In genomic region chr20:44133424-44133823, GRCh38 we compare ENCODE assay signal across 24 cellular contexts. TPM values are rescaled to one million over a fixed set of nuclear protein-coding genes. Genes with fewer than 3 reads are reported as not detected.
A peak's percentile ranks its signal among the peaks of the same experiment; 100 is the strongest.
DNase-seq lines count a peak whose midpoint lies in the region; ATAC-seq and TF ChIP-seq lines count a peak whose summit lies in the region.
"Had no signal": no experiment of that assay in that cellular context is flagged by ENCODE, and none has a peak within 500 bp of the region (broad histone marks: within the 10 kb centered on the region; RNA-seq: fewer than 3 reads in every experiment).

No MANE protein-coding gene starts in this region.

- H3K9ac ChIP-seq in muscle layer of colon (ENCODE audit: low read length): no peak overlapping the region
- H3K9ac ChIP-seq: BLaER1 treated with 17β-estradiol and CSF1 and Interleukin-3, amounts not matched to agents 10 nM and 100 nM had no signal

- WGBS in thyroid gland, 2 donors: 84 to 86% methylated on average over 4 of the region's 4 CpGs

- H3K36me3 ChIP-seq in muscle layer of colon (ENCODE audit: insufficient read depth, low read length): peaks cover 9% of the 10 kb centered on the region
- H3K36me3 ChIP-seq in thyroid gland: no peaks in the 10 kb centered on the region
- H3K36me3 ChIP-seq: left lung, SJSA1, spleen had no signal

- H3K4me1 ChIP-seq in muscle layer of colon (ENCODE audit: insufficient read depth, low read length) (peaks cover 52% of the 10 kb centered on the region), thyroid gland (peaks cover 0 to 4% of the 10 kb centered on the region in 2 donors)
- H3K4me1 ChIP-seq: left lung had no signal

- H3K27ac ChIP-seq in muscle layer of colon (ENCODE audit: low read depth, low read length): peak overlapping the region; percentile 54
- H3K27ac ChIP-seq in thyroid gland: no peak overlapping the region
- H3K27ac ChIP-seq: BLaER1 treated with 17β-estradiol and CSF1 and Interleukin-3, amounts not matched to agents 10 nM and 100 nM; left lung; PC-9; SJSA1; spleen had no signal

- H3K4me3 ChIP-seq in muscle layer of colon (ENCODE audit: low read depth in 1 of 2, low read length in 2 of 2) (no peak overlapping the region), thyroid gland (replicated peaks in 1 of 3) (no peak overlapping the region)
- H3K4me3 ChIP-seq: BLaER1 treated with 17β-estradiol and CSF1 and Interleukin-3, amounts not matched to agents 10 nM and 100 nM; left lung; PC-9; SJSA1; spleen had no signal

- intact Hi-C loops in thyroid gland (cut with DNase I): no loop called here

- no peak for ATAC-seq in GM19035 (IDR thresholded peaks at IDR 0.05; ENCODE audit: unreplicated experiment)
- ATAC-seq: effector memory CD8-positive, alpha-beta T cell; HCT116; left lung had no signal

- H3K9me3 ChIP-seq in muscle layer of colon (ENCODE audit: low read length) (no peaks in the 10 kb centered on the region), thyroid gland (no peaks in the 10 kb centered on the region)
- H3K9me3 ChIP-seq: left lung, SJSA1, spleen had no signal

- H3K27me3 ChIP-seq in muscle layer of colon (ENCODE audit: control insufficient read depth in 1 of 2, insufficient read depth in 2 of 2, low read length in 2 of 2): no peaks in the 10 kb centered on the region
- no peaks in the 10 kb centered on the region for H3K27me3 ChIP-seq in thyroid gland
- H3K27me3 ChIP-seq: BLaER1 treated with 17β-estradiol and CSF1 and Interleukin-3, amounts not matched to agents 10 nM and 100 nM; SJSA1 had no signal

- TF ChIP-seq POLR2A in thyroid gland (IDR thresholded peaks at IDR 0.05): no peak

- TF ChIP-seq CTCF in thyroid gland (IDR thresholded peaks at IDR 0.05): no peak

- DNase-seq in NCI-H82 (lab: John Stamatoyannopoulos, UW) (peak; percentile 51), NCI-H82 treated with DMSO at 0.1 percent for 48 hours (lab: John Stamatoyannopoulos, UW; ENCODE audit: unreplicated experiment) (no peak), ELF-1 (ENCODE audit: low read depth, low spot score) (peak; percentile 54), NOMO-1 treated with dmso at 0.1 percent for 144 hours (lab: John Stamatoyannopoulos, UW; ENCODE audit: unreplicated experiment) (peak; percentile 16), GF-D8 (lab: John Stamatoyannopoulos, UW) (no peak), thyroid gland (no peak)
- DNase-seq: activated CD4-positive, alpha-beta memory T cell treated with anti-CD3 and anti-CD28 coated beads for 36 hours; activated T-cell treated with anti-CD3 and anti-CD28 coated beads, Interleukin-2, amount 50 U/mL, for 24 hours; Calu3; effector memory CD8-positive, alpha-beta T cell; Karpas-422; left lung; NCI-H2107; NCI-H524 treated with DMSO at 0.1 percent for 48 hours; PC-9; spleen had no signal

RNA-seq across cellular contexts. Expression of gene JPH2, which starts 53.6 kb away (rescaled TPM):
- 1 to 10 TPM in 3 of 4 donors, under 1 TPM in 1; 0.67 to 2.3 (median 1.8) TPM for total RNA-seq in thyroid gland
- total RNA-seq: activated CD4-positive, alpha-beta memory T cell treated with anti-CD3 and anti-CD28 coated beads for 36 hours; mononuclear cell; pulmonary artery endothelial cell; T-helper 2 cell treated with Interferon-gamma antibody and Interleukin-4, amounts not matched to agents 100 ng/mL and 5 ng/mL, for 36 hours had no signal

Comparison
In these comparisons a context has a peak if more than half of its experiments do, and no peak if none do; other contexts are left out.
1. DNase-seq: peak in NCI-H82 (single experiment), ELF-1 (single experiment) and NOMO-1 treated with dmso at 0.1 percent for 144 hours (single experiment); none in NCI-H82 treated with DMSO at 0.1 percent for 48 hours (single experiment), GF-D8 (single experiment) and thyroid gland (0 of 2).